ENCODE assay signal across 9 cellular contexts in genomic region chr10:27506280-27506679, GRCh38. TPM values are rescaled to one million over a fixed set of nuclear protein-coding genes. Genes with fewer than 3 reads are reported as not detected.
DNase-seq lines count a peak whose midpoint lies in the region; ATAC-seq, FAIRE-seq and TF ChIP-seq lines count a peak whose summit lies in the region.
"Had no signal": no experiment of that assay in that cellular context is flagged by ENCODE, and none has a peak within 500 bp of the region (broad histone marks: within the 10 kb centered on the region; RNA-seq: fewer than 3 reads in every experiment).

No MANE protein-coding gene starts in this region.

- dilution Hi-C loops in keratinocyte (cut with MboI; ENCODE audit: extremely low pct_ligation_motif_present, low sequenced_read_pairs), result no loop called here

- peak overlapping the region; percentile 19; the same call in 1 of the 2 replicates for H3K9ac ChIP-seq in HepG2 (ENCODE audit: insufficient read depth, low read depth, low read length)
- no peak overlapping the region for H3K9ac ChIP-seq in keratinocyte (ENCODE audit: control insufficient read depth, extremely low read depth, insufficient read depth, low read length)

- DNase-seq in HepG2 (ENCODE audit: low spot score) (no peak), right lobe of liver (no peak), keratinocyte (ENCODE audit: low read depth, low spot score) (no peak), DMS79 treated with DMSO at 0.1 percent for 48 hours (lab: John Stamatoyannopoulos, UW) (no peak), SKM-1 treated with dmso at 0.1 percent for 144 hours (lab: John Stamatoyannopoulos, UW; ENCODE audit: unreplicated experiment) (no peak), NCI-H1436 (lab: John Stamatoyannopoulos, UW) (no peak)
- no peak for DNase-seq in activated CD4-positive, alpha-beta memory T cell treated with anti-CD3 and anti-CD28 coated beads, Interleukin-2, amount 10 ng/mL, durations not matched to agents 7 days and 5 days

- BruUV-seq in HepG2 (replicated peaks; lab: Mats Ljungman, UMichigan), result no TSS peak

- peaks cover 3% of the 10 kb centered on the region for H3K9me1 ChIP-seq in keratinocyte (ENCODE audit: control insufficient read depth, extremely low read depth, insufficient read depth, low read length)

- in situ Hi-C loops in HepG2 (cut with HindIII; ENCODE audit: extremely low pct_ligation_motif_present, low pct_unique_long_range_greater_than_20kb), result no loop called here

- H4K20me1 ChIP-seq in HepG2 (ENCODE audit: insufficient read depth, low read length) (peaks cover 13% of the 10 kb centered on the region; the same call in 1 of the 2 replicates), keratinocyte (ENCODE audit: control insufficient read depth, extremely low read depth, insufficient read depth, low read length) (peaks cover 6% of the 10 kb centered on the region)

- peaks cover 51% of the 10 kb centered on the region for H3K79me2 ChIP-seq in HepG2 (ENCODE audit: insufficient read depth, low read length)
- peaks cover 71% of the 10 kb centered on the region for H3K79me2 ChIP-seq in keratinocyte (ENCODE audit: control insufficient read depth, insufficient read depth, low read length)

- 70% methylated on average over 4 of the region's 4 CpGs for WGBS in HepG2 (ENCODE audit: low lambda C conversion rate)
- 78% methylated on average over 4 of the region's 4 CpGs for WGBS in right lobe of liver (ENCODE audit: insufficient coverage, low coverage, low lambda C conversion rate, missing lambda C conversion rate)

- H3K27ac ChIP-seq in HepG2 (ENCODE audit: extremely low read length, insufficient read depth, low read length) (no peak overlapping the region), right lobe of liver (no peak overlapping the region), keratinocyte (ENCODE audit: control insufficient read depth, insufficient read depth, low read length) (peak overlapping the region; percentile 0)

- POLR2A ChIA-PET in HepG2 (lab: Yijun Ruan, JAX), result no interaction called here
- POLR2A ChIA-PET in activated CD4-positive, alpha-beta memory T cell treated with anti-CD3 and anti-CD28 coated beads, Interleukin-2, amount 10 ng/mL, durations not matched to agents 7 days and 5 days (lab: Charles Lee), result interaction anchor here (1.4 kb wide), 1 partner anchor 14 kb away, joined by 3 read pairs; no protein-coding TSS in a partner anchor

- H3K4me3 ChIP-seq in HepG2 (replicated peaks in 1 of 3; ENCODE audit: insufficient read depth in 1 of 3, low read depth in 2 of 3, low read length in 3 of 3) (peak overlapping the region in 1 of 3 experiments; percentile 97; a peak in 1 of 6 replicates), right lobe of liver (no peak overlapping the region), keratinocyte (ENCODE audit: control insufficient read depth in 2 of 3, extremely low read depth in 1 of 3, insufficient read depth in 2 of 3, low read depth in 1 of 3, low read length in 3 of 3) (peak overlapping the region in 1 of 3 experiments; percentile 84)

- H3K9me3 Mint-ChIP-seq in activated CD4-positive, alpha-beta memory T cell treated with anti-CD3 and anti-CD28 coated beads, Interleukin-2, amount 10 ng/mL, durations not matched to agents 7 days and 5 days, result no peaks in the 10 kb centered on the region

- H3K27me3 Mint-ChIP-seq in activated CD4-positive, alpha-beta memory T cell treated with anti-CD3 and anti-CD28 coated beads, Interleukin-2, amount 10 ng/mL, durations not matched to agents 7 days and 5 days, result no peaks in the 10 kb centered on the region

- peak overlapping the region; percentile 62 for H3K4me3 Mint-ChIP-seq in activated CD4-positive, alpha-beta memory T cell treated with anti-CD3 and anti-CD28 coated beads, Interleukin-2, amount 10 ng/mL, durations not matched to agents 7 days and 5 days

- FAIRE-seq in HepG2 (lab: Jason Lieb, UNC), result no peak
- FAIRE-seq in keratinocyte (lab: Jason Lieb, UNC), result no peak

- CTCF ChIA-PET in HepG2 (lab: Yijun Ruan, JAX; ENCODE audit: low intra/inter-chr PET ratio, low total read pairs), result no interaction called here
- CTCF ChIA-PET in activated CD4-positive, alpha-beta memory T cell treated with anti-CD3 and anti-CD28 coated beads, Interleukin-2, amount 10 ng/mL, durations not matched to agents 7 days and 5 days (lab: Charles Lee), result no interaction called here

- H3K36me3 ChIP-seq in HepG2 (replicated peaks in 1 of 2; ENCODE audit: control insufficient read depth in 1 of 2, insufficient read depth in 2 of 2, low read length in 2 of 2) (peaks cover under 1 to 1% of the 10 kb centered on the region in 2 experiments; a peak in 2 of 5 replicates), right lobe of liver (peaks cover 0 to 12% (median 0%) of the 10 kb centered on the region in 4 donors), keratinocyte (ENCODE audit: control insufficient read depth in 2 of 2, extremely low read depth in 1 of 2, insufficient read depth in 2 of 2, low read length in 2 of 2) (peaks cover 4 to 28% of the 10 kb centered on the region in 2 experiments)

- intact Hi-C loops in HepG2 (cut with micrococcal nuclease; ENCODE audit: unreplicated experiment), result loop anchor here (10.0 kb wide), 1 partner anchor 261 kb away; the partner anchor contains the start of gene ACBD5
- intact Hi-C loops in right lobe of liver (cut with DNase I), result no loop called here

- TF ChIP-seq EP300 in HepG2 (IDR thresholded peaks at IDR 0.05; ENCODE audit: low read depth in 2 of 2, low read length in 2 of 2) (no peak), HepG2 (CRISPR knock-in tag; IDR thresholded peaks at IDR 0.05; ENCODE audit: borderline replicate concordance) (no peak)

- no peaks in the 10 kb centered on the region for H3K9me3 ChIP-seq in HepG2 (ENCODE audit: low read length)
- no peaks in the 10 kb centered on the region for H3K9me3 ChIP-seq in right lobe of liver
- no peaks in the 10 kb centered on the region for H3K9me3 ChIP-seq in keratinocyte (ENCODE audit: control insufficient read depth, low read depth, low read length)

- no peak for TF ChIP-seq RAD21 in HepG2 (CRISPR knock-in tag; IDR thresholded peaks at IDR 0.05)

- peaks cover 31% of the 10 kb centered on the region for H3K36me3 Mint-ChIP-seq in activated CD4-positive, alpha-beta memory T cell treated with anti-CD3 and anti-CD28 coated beads, Interleukin-2, amount 10 ng/mL, durations not matched to agents 7 days and 5 days (ENCODE audit: low read depth)

- H3K4me1 Mint-ChIP-seq in activated CD4-positive, alpha-beta memory T cell treated with anti-CD3 and anti-CD28 coated beads, Interleukin-2, amount 10 ng/mL, durations not matched to agents 7 days and 5 days, result peaks cover 54% of the 10 kb centered on the region

- H3K4me2 ChIP-seq in HepG2 (ENCODE audit: low read depth, low read length), result peak overlapping the region; percentile 88
- H3K4me2 ChIP-seq in keratinocyte (ENCODE audit: control insufficient read depth, extremely low read depth, insufficient read depth, low read depth, low read length), result peak overlapping the region; percentile 74

- TF ChIP-seq CTCF in HepG2 (CRISPR knock-in tag; IDR thresholded peaks at IDR 0.05) (no peak), right lobe of liver (IDR thresholded peaks at IDR 0.05) (no peak), keratinocyte (optimal IDR thresholded peaks at IDR 0.05 in 1 of 3, IDR thresholded peaks at IDR 0.05 in 1 of 3, conservative IDR thresholded peaks at IDR 0.05 in 1 of 3; ENCODE audit: extremely low read depth in 1 of 3, insufficient read depth in 2 of 3, low read length in 3 of 3) (no peak)

- no peak for TF ChIP-seq POLR2A in HepG2 (IDR thresholded peaks at IDR 0.05; ENCODE audit: insufficient read depth in 1 of 2, low read depth in 2 of 2, low read length in 2 of 2)
- TF ChIP-seq POLR2A in right lobe of liver (IDR thresholded peaks at IDR 0.05), result no peak

- peaks cover 27% of the 10 kb centered on the region for H3K4me1 ChIP-seq in HepG2 (ENCODE audit: insufficient read depth, low read length)
- H3K4me1 ChIP-seq in right lobe of liver, result peaks cover 0 to 25% (median 6%) of the 10 kb centered on the region in 4 donors
- peaks cover 22% of the 10 kb centered on the region for H3K4me1 ChIP-seq in keratinocyte (ENCODE audit: control insufficient read depth, extremely low read depth, insufficient read depth, low read length)

- H2AFZ ChIP-seq in HepG2 (ENCODE audit: low read length) (no peak overlapping the region), keratinocyte (ENCODE audit: control insufficient read depth, low read length) (no peak overlapping the region)

- H3K27me3 ChIP-seq in HepG2 (ENCODE audit: control insufficient read depth in 1 of 2, insufficient read depth in 2 of 2, low read length in 2 of 2) (no peaks in the 10 kb centered on the region), right lobe of liver (no peaks in the 10 kb centered on the region), keratinocyte (ENCODE audit: control insufficient read depth, extremely low read depth, insufficient read depth, low read length) (no peaks in the 10 kb centered on the region)

- no peak overlapping the region for H3K27ac Mint-ChIP-seq in activated CD4-positive, alpha-beta memory T cell treated with anti-CD3 and anti-CD28 coated beads, Interleukin-2, amount 10 ng/mL, durations not matched to agents 7 days and 5 days

- ATAC-seq in HepG2 (no peak), right lobe of liver (no peak), HG03159 (IDR thresholded peaks at IDR 0.05; ENCODE audit: unreplicated experiment) (no peak)
- ATAC-seq: activated CD4-positive, CD25-positive, alpha-beta regulatory T cell treated with anti-CD3 and anti-CD28 coated beads, Interleukin-2, amount 50 U/mL, for 24 hours had no signal

RNA-seq across cellular contexts. Expression of gene RAB18, which starts 2.2 kb away (rescaled TPM):
- 69.1 and 114 TPM in 2 replicates for total RNA-seq in HepG2 (2016; rRNA removed; fragmentation: Illumina TruSeq; extraction: Trizol)
- total RNA-seq in HepG2 (2016; cell fraction: cytosol; rRNA removed; fragmentation: Illumina TruSeq; extraction: Trizol; ENCODE audit: low read depth), result 5.3 and 8.7 TPM in 2 replicates
- total RNA-seq in HepG2 (2016; cell fraction: insoluble cytoplasmic fraction; rRNA removed; fragmentation: Illumina TruSeq; extraction: Trizol), result 69.8 and 121 TPM in 2 replicates
- 20.5 and 23.7 TPM in 2 replicates for total RNA-seq in HepG2 (2016; cell fraction: membrane; rRNA removed; fragmentation: Illumina TruSeq; extraction: Trizol)
- 32.7 and 36.9 TPM in 2 replicates for total RNA-seq in HepG2 (2016; cell fraction: nucleus; rRNA removed; fragmentation: Illumina TruSeq; extraction: Trizol)
- polyA plus RNA-seq in HepG2 (2011; rRNA removed), result 19.0 and 22.3 TPM in 2 replicates
- 6.2 and 13.3 TPM in 2 replicates for polyA plus RNA-seq in HepG2 (2011; cell fraction: cytosol; rRNA removed)
- 9.9 and 16.7 TPM in 2 replicates for polyA plus RNA-seq in HepG2 (2011; cell fraction: nucleus; rRNA removed)
- 39.1 and 52.9 TPM in 2 replicates for polyA plus RNA-seq in HepG2 (2012)
- 6.8 and 7.7 TPM in 2 replicates for polyA plus RNA-seq in HepG2 (2016; cell fraction: cytosol; fragmentation: Illumina TruSeq; extraction: Trizol; ENCODE audit: low read depth)
- polyA plus RNA-seq in HepG2 (2016; cell fraction: insoluble cytoplasmic fraction; fragmentation: Illumina TruSeq; extraction: Trizol; ENCODE audit: low read depth), result 119 and 125 TPM in 2 replicates
- polyA plus RNA-seq in HepG2 (2016; cell fraction: membrane; fragmentation: Illumina TruSeq; extraction: Trizol; ENCODE audit: low read depth), result 10.7 and 12.3 TPM in 2 replicates
- polyA plus RNA-seq in HepG2 (2016; cell fraction: nucleus; fragmentation: Illumina TruSeq; extraction: Trizol; ENCODE audit: insufficient read depth, low read depth), result 38.9 and 44.7 TPM in 2 replicates
- 3.9 and 4.0 TPM in 2 replicates for polyA minus RNA-seq in HepG2 (2011; rRNA and poly(A)+ RNA removed; ENCODE audit: low replicate concordance)
- 16.6 and 25.1 TPM in 2 replicates for polyA minus RNA-seq in HepG2 (2011; cell fraction: cytosol; rRNA and poly(A)+ RNA removed)
- 42.5 and 45.6 TPM in 2 replicates for polyA minus RNA-seq in HepG2 (2011; cell fraction: nucleus; rRNA and poly(A)+ RNA removed)
- 10 to 100 TPM; 25.6 to 66.1 (median 53.3) TPM for total RNA-seq in right lobe of liver
- total RNA-seq in activated CD4-positive, alpha-beta memory T cell treated with anti-CD3 and anti-CD28 coated beads, Interleukin-2, amount 10 ng/mL, durations not matched to agents 7 days and 5 days, result 10 to 100 TPM; 69.5 to 72.0 TPM
- polyA plus RNA-seq in keratinocyte, result 72.6 to 179 TPM (median 94.4 TPM) in 3 replicates
- 137 TPM for polyA plus RNA-seq in keratinocyte (2011; ENCODE audit: low read depth)
- 96.3 and 190 TPM in 2 replicates for polyA plus RNA-seq in keratinocyte (2011; cell fraction: cytosol; rRNA removed)
- 62.0 and 102 TPM in 2 replicates for polyA plus RNA-seq in keratinocyte (2011; cell fraction: nucleus; rRNA removed)
- polyA plus RNA-seq in keratinocyte (2012; ENCODE audit: low replicate concordance), result 107 and 125 TPM in 2 replicates
- 5.0 to 60.1 TPM (median 26.0 TPM) in 3 replicates for polyA minus RNA-seq in keratinocyte
- polyA minus RNA-seq in keratinocyte (2011; cell fraction: cytosol; rRNA and poly(A)+ RNA removed), result 49.7 TPM
- 23.1 and 49.6 TPM in 2 replicates for polyA minus RNA-seq in keratinocyte (2011; cell fraction: nucleus; rRNA and poly(A)+ RNA removed)
